Comparison of ENCODE assay signal across 21 cellular contexts in the genomic region with DNA sequence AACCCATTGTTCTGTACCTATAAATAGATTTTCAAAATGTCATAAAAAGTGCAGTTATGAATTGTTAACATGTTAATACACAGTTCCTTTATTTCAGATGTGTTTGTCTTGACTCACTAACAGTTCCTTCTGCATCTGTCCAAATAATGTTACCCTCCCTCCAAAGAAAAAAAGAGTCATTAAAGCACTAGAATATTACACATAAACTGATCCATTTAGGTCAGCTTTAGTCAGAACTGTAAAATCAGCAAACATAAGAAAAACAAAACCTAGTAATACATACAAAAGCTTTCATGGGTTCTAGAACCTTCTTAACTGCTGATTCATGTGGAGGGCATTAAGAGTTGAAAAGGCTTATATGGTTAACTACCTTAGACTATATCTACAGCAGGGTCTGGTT.
DNase-seq lines count a peak whose midpoint lies in the region; ATAC-seq, FAIRE-seq and TF ChIP-seq lines count a peak whose summit lies in the region.
"Had no signal": no experiment of that assay in that cellular context is flagged by ENCODE, and none has a peak within 500 bp of the region (broad histone marks: within the 10 kb centered on the region; RNA-seq: fewer than 3 reads in every experiment).

No MANE protein-coding gene starts in this region.

- no peak for ATAC-seq in activated CD8-positive, alpha-beta T cell treated with anti-CD3 and anti-CD28 coated beads for 36 hours
- no peak for ATAC-seq in activated CD8-positive, alpha-beta T cell treated with anti-CD3 and anti-CD28 coated beads, Interleukin-2, amount 10 ng/mL, durations not matched to agents 7 days and 5 days
- no peak for ATAC-seq in K562
- peak; percentile 55 to 61 for ATAC-seq in stimulated activated naive B cell treated with anti-CD40 and anti-IgM and Interleukin-4, amounts not matched to agents 10 μg/mL and 1 μg/mL and 100 μg/mL, for 72 hours (replicated peaks)
- no peak for ATAC-seq in HG03175 (IDR thresholded peaks at IDR 0.05; ENCODE audit: unreplicated experiment)
- ATAC-seq: A549 had no signal

- H3K36me3 ChIP-seq in K562 (ENCODE audit: control insufficient read depth, insufficient read depth, low read length) = no peaks in the 10 kb centered on the region

- H3K79me2 ChIP-seq in K562 (ENCODE audit: control insufficient read depth, insufficient read depth, low read length) = no peaks in the 10 kb centered on the region

- H2AFZ ChIP-seq in K562 (ENCODE audit: low read depth, low read length) = no peak overlapping the region
- H2AFZ ChIP-seq: GM23248 had no signal

- no peak for TF ChIP-seq RAD21 in K562 (CRISPR knock-in tag; conservative IDR thresholded peaks at IDR 0.05 in 1 of 2, IDR thresholded peaks at IDR 0.05 in 1 of 2)

- H3K9me3 ChIP-seq in K562 (replicated peaks; ENCODE audit: control insufficient read depth, insufficient read depth, low read depth, low read length) = no peaks in the 10 kb centered on the region
- H3K9me3 ChIP-seq: A549, Caco-2, HAP-1 had no signal

- H3K27ac Mint-ChIP-seq in activated CD8-positive, alpha-beta T cell treated with anti-CD3 and anti-CD28 coated beads for 36 hours = peak overlapping the region; percentile 25
- no peak overlapping the region for H3K27ac Mint-ChIP-seq in activated CD8-positive, alpha-beta T cell treated with anti-CD3 and anti-CD28 coated beads, Interleukin-2, amount 10 ng/mL, durations not matched to agents 7 days and 5 days
- no peak overlapping the region for H3K27ac Mint-ChIP-seq in stimulated activated naive B cell treated with anti-CD40 and anti-IgM and Interleukin-4, amounts not matched to agents 10 μg/mL and 1 μg/mL and 100 μg/mL, for 72 hours
- H3K27ac Mint-ChIP-seq: CD4-positive, alpha-beta T cell had no signal

- no peak overlapping the region for H3K27ac ChIP-seq in K562 (ENCODE audit: extremely low read depth, low read depth, low read length)
- H3K27ac ChIP-seq: 22Rv1, A549, C4-2B, GM23248 had no signal

- no peaks in the 10 kb centered on the region for H3K9me3 Mint-ChIP-seq in activated CD8-positive, alpha-beta T cell treated with anti-CD3 and anti-CD28 coated beads for 36 hours
- H3K9me3 Mint-ChIP-seq in activated CD8-positive, alpha-beta T cell treated with anti-CD3 and anti-CD28 coated beads, Interleukin-2, amount 10 ng/mL, durations not matched to agents 7 days and 5 days (ENCODE audit: insufficient read depth) = no peaks in the 10 kb centered on the region
- no peaks in the 10 kb centered on the region for H3K9me3 Mint-ChIP-seq in stimulated activated naive B cell treated with anti-CD40 and anti-IgM and Interleukin-4, amounts not matched to agents 10 μg/mL and 1 μg/mL and 100 μg/mL, for 72 hours
- H3K9me3 Mint-ChIP-seq: CD4-positive, alpha-beta T cell had no signal

- no peaks in the 10 kb centered on the region for H3K27me3 Mint-ChIP-seq in activated CD8-positive, alpha-beta T cell treated with anti-CD3 and anti-CD28 coated beads for 36 hours
- no peaks in the 10 kb centered on the region for H3K27me3 Mint-ChIP-seq in activated CD8-positive, alpha-beta T cell treated with anti-CD3 and anti-CD28 coated beads, Interleukin-2, amount 10 ng/mL, durations not matched to agents 7 days and 5 days (ENCODE audit: low read depth)
- H3K27me3 Mint-ChIP-seq in stimulated activated naive B cell treated with anti-CD40 and anti-IgM and Interleukin-4, amounts not matched to agents 10 μg/mL and 1 μg/mL and 100 μg/mL, for 72 hours = no peaks in the 10 kb centered on the region
- H3K27me3 Mint-ChIP-seq: CD4-positive, alpha-beta T cell had no signal

- intact Hi-C loops in activated CD8-positive, alpha-beta T cell treated with anti-CD3 and anti-CD28 coated beads for 36 hours (cut with micrococcal nuclease) = no loop called here
- intact Hi-C loops in K562 (cut with micrococcal nuclease) = no loop called here

- no peak for TF ChIP-seq POLR2A in K562 (conservative IDR thresholded peaks at IDR 0.05)

- no peak for TF ChIP-seq EP300 in K562 (IDR thresholded peaks at IDR 0.05; ENCODE audit: low read length)

- peaks cover 17% of the 10 kb centered on the region for H3K4me1 Mint-ChIP-seq in activated CD8-positive, alpha-beta T cell treated with anti-CD3 and anti-CD28 coated beads for 36 hours (ENCODE audit: low read depth)
- H3K4me1 Mint-ChIP-seq in activated CD8-positive, alpha-beta T cell treated with anti-CD3 and anti-CD28 coated beads, Interleukin-2, amount 10 ng/mL, durations not matched to agents 7 days and 5 days (ENCODE audit: low read depth) = peaks cover 15% of the 10 kb centered on the region
- H3K4me1 Mint-ChIP-seq in stimulated activated naive B cell treated with anti-CD40 and anti-IgM and Interleukin-4, amounts not matched to agents 10 μg/mL and 1 μg/mL and 100 μg/mL, for 72 hours = peaks cover 14 to 26% of the 10 kb centered on the region in 2 donors

- no peak overlapping the region for H3K9ac ChIP-seq in K562 (ENCODE audit: insufficient read depth in 1 of 2, low read depth in 2 of 2, low read length in 2 of 2)
- H3K9ac ChIP-seq: GM23248 had no signal

- BruUV-seq in K562 (replicated peaks; lab: Mats Ljungman, UMichigan) = no TSS peak

- CTCF ChIA-PET in activated CD8-positive, alpha-beta T cell treated with anti-CD3 and anti-CD28 coated beads for 36 hours (lab: Charles Lee) = interaction anchor here (0.8 to 10.9 kb wide), 3 partner anchors 11 to 582 kb away, joined by 3 to 53 read pairs (median 10); no protein-coding TSS in a partner anchor
- CTCF ChIA-PET in activated CD8-positive, alpha-beta T cell treated with anti-CD3 and anti-CD28 coated beads, Interleukin-2, amount 10 ng/mL, durations not matched to agents 7 days and 5 days (lab: Charles Lee) = interaction anchor here (1.0 to 1.7 kb wide), 2 partner anchors 11 to 540 kb away, joined by 4 read pairs; no protein-coding TSS in a partner anchor
- CTCF ChIA-PET in K562 (lab: Yijun Ruan, JAX; ENCODE audit: low intra/inter-chr PET ratio) = no interaction called here

- no peak overlapping the region for H3K4me2 ChIP-seq in K562 (ENCODE audit: insufficient read depth, low read length)
- H3K4me2 ChIP-seq: A549 had no signal

- H3K4me1 ChIP-seq in K562 (replicated peaks in 1 of 2; ENCODE audit: control insufficient read depth in 2 of 2, insufficient read depth in 2 of 2, low read length in 2 of 2) = no peaks in the 10 kb centered on the region
- H3K4me1 ChIP-seq: A549, Caco-2 had no signal

- no peaks in the 10 kb centered on the region for H3K9me1 ChIP-seq in K562 (ENCODE audit: control insufficient read depth, insufficient read depth, low read length)

- H3K4me3 Mint-ChIP-seq in activated CD8-positive, alpha-beta T cell treated with anti-CD3 and anti-CD28 coated beads for 36 hours = no peak overlapping the region
- H3K4me3 Mint-ChIP-seq in activated CD8-positive, alpha-beta T cell treated with anti-CD3 and anti-CD28 coated beads, Interleukin-2, amount 10 ng/mL, durations not matched to agents 7 days and 5 days = no peak overlapping the region
- H3K4me3 Mint-ChIP-seq in stimulated activated naive B cell treated with anti-CD40 and anti-IgM and Interleukin-4, amounts not matched to agents 10 μg/mL and 1 μg/mL and 100 μg/mL, for 72 hours = no peak overlapping the region
- H3K4me3 Mint-ChIP-seq: CD4-positive, alpha-beta T cell had no signal

- no peaks in the 10 kb centered on the region for H4K20me1 ChIP-seq in K562 (replicated peaks; ENCODE audit: control insufficient read depth, insufficient read depth, low read length)

- no peaks in the 10 kb centered on the region for H3K27me3 ChIP-seq in K562 (ENCODE audit: control insufficient read depth in 2 of 2, insufficient read depth in 2 of 2, low read length in 2 of 2)

- no peak for FAIRE-seq in K562 (lab: Jason Lieb, UNC)
- FAIRE-seq: A549, G401.6, GM12892, GM18507, HTR-8/SVneo had no signal

- in situ Hi-C loops in K562 (cut with MboI) = no loop called here

- H3K4me3 ChIP-seq in K562 = no peak overlapping the region
- H3K4me3 ChIP-seq: A549, GM23248, HAP-1 had no signal

- no peak for TF ChIP-seq CTCF in activated CD8-positive, alpha-beta T cell treated with anti-CD3 and anti-CD28 coated beads for 36 hours (IDR thresholded peaks at IDR 0.05)
- TF ChIP-seq CTCF in K562 (IDR thresholded peaks at IDR 0.05 in 2 of 3, conservative IDR thresholded peaks at IDR 0.05 in 1 of 3; ENCODE audit: insufficient read depth in 2 of 3, low read depth in 1 of 3, low read length in 3 of 3) = no peak

- POLR2A ChIA-PET in activated CD8-positive, alpha-beta T cell treated with anti-CD3 and anti-CD28 coated beads for 36 hours (lab: Charles Lee) = no interaction called here
- POLR2A ChIA-PET in activated CD8-positive, alpha-beta T cell treated with anti-CD3 and anti-CD28 coated beads, Interleukin-2, amount 10 ng/mL, durations not matched to agents 7 days and 5 days (lab: Charles Lee) = interaction anchor here (1.2 kb wide), 1 partner anchor 11 kb away, joined by 3 read pairs; no protein-coding TSS in a partner anchor
- POLR2A ChIA-PET in K562 (lab: Yijun Ruan, JAX) = interaction anchor here (1.6 kb wide), 1 partner anchor 9 kb away, joined by 3 read pairs; no protein-coding TSS in a partner anchor

- peaks cover 7% of the 10 kb centered on the region for H3K36me3 Mint-ChIP-seq in activated CD8-positive, alpha-beta T cell treated with anti-CD3 and anti-CD28 coated beads for 36 hours (ENCODE audit: low read depth)
- H3K36me3 Mint-ChIP-seq in activated CD8-positive, alpha-beta T cell treated with anti-CD3 and anti-CD28 coated beads, Interleukin-2, amount 10 ng/mL, durations not matched to agents 7 days and 5 days (ENCODE audit: low read depth) = peaks cover 10% of the 10 kb centered on the region
- H3K36me3 Mint-ChIP-seq in stimulated activated naive B cell treated with anti-CD40 and anti-IgM and Interleukin-4, amounts not matched to agents 10 μg/mL and 1 μg/mL and 100 μg/mL, for 72 hours = peaks cover 11 to 30% of the 10 kb centered on the region in 2 donors

- DNase-seq in DMS53 (lab: John Stamatoyannopoulos, UW) (peak; percentile 17), DMS53 treated with DMSO at 0.1 percent for 48 hours (lab: John Stamatoyannopoulos, UW; ENCODE audit: unreplicated experiment) (no peak), K562 (ENCODE audit: extremely low read depth in 1 of 4, low spot score in 3 of 4) (no peak), DMS114 treated with DMSO at 0.1 percent for 48 hours (lab: John Stamatoyannopoulos, UW; ENCODE audit: unreplicated experiment) (no peak)
- no peak for DNase-seq in activated CD8-positive, alpha-beta T cell treated with anti-CD3 and anti-CD28 coated beads for 36 hours
- no peak for DNase-seq in activated CD8-positive, alpha-beta T cell treated with anti-CD3 and anti-CD28 coated beads, Interleukin-2, amount 10 ng/mL, durations not matched to agents 7 days and 5 days
- DNase-seq in stimulated activated naive B cell treated with anti-CD40 and anti-IgM and Interleukin-4, amounts not matched to agents 10 μg/mL and 1 μg/mL and 100 μg/mL, for 72 hours = no peak
- DNase-seq: AML-193; Caco-2; CD4-positive, alpha-beta T cell; GM23248; IMR-90 had no signal

Comparison
In these comparisons a context has a peak if more than half of its experiments do, and no peak if none do; other contexts are left out.
1. ATAC-seq: peak in stimulated activated naive B cell treated with anti-CD40 and anti-IgM and Interleukin-4, amounts not matched to agents 10 μg/mL and 1 μg/mL and 100 μg/mL, for 72 hours (2 of 2); none in activated CD8-positive, alpha-beta T cell treated with anti-CD3 and anti-CD28 coated beads for 36 hours (single experiment), activated CD8-positive, alpha-beta T cell treated with anti-CD3 and anti-CD28 coated beads, Interleukin-2, amount 10 ng/mL, durations not matched to agents 7 days and 5 days (single experiment), K562 (single experiment) and HG03175 (single experiment).